12 cellular contexts compared by ENCODE assay signal in the genomic region with DNA sequence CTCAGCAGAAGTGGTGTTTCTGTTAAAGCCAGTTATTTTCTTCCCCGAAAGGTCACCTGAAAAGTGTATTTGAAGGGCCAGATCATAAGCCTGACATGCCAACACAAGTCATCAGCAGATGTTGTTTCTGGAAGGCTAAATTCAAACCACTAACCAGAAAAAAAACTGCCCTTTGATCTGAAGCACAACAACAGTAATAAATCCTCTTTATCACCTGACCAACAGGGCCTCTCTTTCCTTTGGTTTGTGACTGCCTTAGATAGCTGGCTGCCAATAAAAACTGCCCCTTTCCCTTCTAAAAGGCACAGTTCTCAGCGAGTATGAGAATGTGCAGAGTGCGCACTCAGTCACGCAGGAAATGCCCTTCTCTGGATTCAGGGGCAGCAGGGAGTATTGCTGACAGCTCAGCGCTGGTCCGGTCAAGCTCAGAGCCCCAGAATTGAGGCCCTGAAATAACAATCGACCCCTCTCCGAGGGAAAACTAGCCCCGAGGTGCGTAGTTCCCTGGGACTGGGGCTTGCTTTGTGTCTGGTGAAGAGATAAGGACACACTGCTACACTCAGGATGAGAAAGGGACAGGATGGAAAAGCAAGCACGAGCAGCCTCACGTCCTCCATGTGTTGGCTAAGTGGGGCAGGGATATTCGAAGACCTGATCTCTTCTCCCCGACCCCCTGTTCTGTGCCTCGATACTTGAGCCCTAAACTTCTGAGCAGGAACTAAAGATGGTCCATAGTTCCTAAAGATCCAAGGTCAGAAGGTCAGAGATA.
DNase-seq lines count a peak whose midpoint lies in the region; ATAC-seq and TF ChIP-seq lines count a peak whose summit lies in the region.
"Had no signal": no experiment of that assay in that cellular context is flagged by ENCODE, and none has a peak within 500 bp of the region (broad histone marks: within the 10 kb centered on the region; RNA-seq: fewer than 3 reads in every experiment).

No MANE protein-coding gene starts in this region.

- no peak for TF ChIP-seq CTCF in fibroblast of villous mesenchyme (IDR thresholded peaks at IDR 0.05; ENCODE audit: insufficient read depth, low read depth, low read length)

- peaks cover 39 to 45% of the 10 kb centered on the region in 2 donors for H3K4me1 ChIP-seq in mucosa of rectum (ENCODE audit: control insufficient read depth in 2 of 2, insufficient read depth in 2 of 2, low read length in 2 of 2)

- no peaks in the 10 kb centered on the region for H3K9me3 ChIP-seq in mucosa of rectum (ENCODE audit: control insufficient read depth in 2 of 2, low read length in 2 of 2)

- DNase-seq in Right ventricle myocardium superior, result no peak
- no peak for DNase-seq in cardiac septum (ENCODE audit: low spot score)
- peak; percentile 87 for DNase-seq in fibroblast of villous mesenchyme (ENCODE audit: low read depth)
- DNase-seq in superior temporal gyrus (ENCODE audit: extremely low spot score), result no peak
- DNase-seq in ureter (ENCODE audit: low spot score), result no peak
- DNase-seq in erythroblast (lab: John Stamatoyannopoulos, UW), result no peak
- DNase-seq: DND-41, NCI-H526 treated with DMSO at 0.1 percent for 48 hours had no signal

- H3K4me3 ChIP-seq in fibroblast of villous mesenchyme (ENCODE audit: low read depth, low read length) (no peak overlapping the region), mucosa of rectum (ENCODE audit: low read length in 2 of 2) (peak overlapping the region; percentile 28 to 53)

- H3K36me3 ChIP-seq in mucosa of rectum (ENCODE audit: control insufficient read depth in 2 of 2, insufficient read depth in 2 of 2, low read length in 2 of 2), result no peaks in the 10 kb centered on the region

- intact Hi-C loops in Right ventricle myocardium superior (cut with DNase I), result no loop called here
- intact Hi-C loops in cardiac septum (cut with DNase I), result loop anchor here (5.0 kb wide), 2 partner anchors 74 to 294 kb away; no protein-coding TSS in a partner anchor

- peak; percentile 13 for ATAC-seq in Right ventricle myocardium superior (ENCODE audit: poor library complexity)
- ATAC-seq in GM21390 (IDR thresholded peaks at IDR 0.05; ENCODE audit: unreplicated experiment), result no peak
- ATAC-seq: activated T-helper 17 cell treated with anti-CD3 and anti-CD28 coated beads, Interleukin-2, amount 50 U/mL, for 72 hours; stimulated activated memory B cell treated with anti-CD40 and anti-IgM and Interleukin-4, amounts not matched to agents 10 μg/mL and 1 μg/mL and 100 μg/mL, for 72 hours had no signal

- no peaks in the 10 kb centered on the region for H3K27me3 ChIP-seq in mucosa of rectum (ENCODE audit: control insufficient read depth in 2 of 2, insufficient read depth in 2 of 2, low read length in 2 of 2)

- no peak for TF ChIP-seq POLR2A in erythroblast (IDR thresholded peaks at IDR 0.05; ENCODE audit: low read length)

- H3K27ac ChIP-seq in mucosa of rectum (ENCODE audit: low read depth in 2 of 2, low read length in 2 of 2), result peak overlapping the region; percentile 75 to 82

- peak overlapping the region; percentile 29 to 33 for H3K9ac ChIP-seq in mucosa of rectum (ENCODE audit: low read depth in 1 of 2, low read length in 2 of 2)
